ENCODE assay signal across 8 cellular contexts in genomic region chr20:19815553-19815991, GRCh38. TPM values are rescaled to one million over a fixed set of nuclear protein-coding genes. Genes with fewer than 3 reads are reported as not detected.
DNase-seq lines count a peak whose midpoint lies in the region; ATAC-seq and TF ChIP-seq lines count a peak whose summit lies in the region.

No MANE protein-coding gene starts in this region.

- H3K4me1 ChIP-seq in CD4-positive, CD25-positive, alpha-beta regulatory T cell (ENCODE audit: control insufficient read depth, insufficient read depth, low read length, poor library complexity, severe bottlenecking) = no peaks in the 10 kb centered on the region
- H3K4me1 ChIP-seq in endodermal cell (ENCODE audit: control insufficient read depth, insufficient read depth, low read length) (no peaks in the 10 kb centered on the region), HAP-1 (no peaks in the 10 kb centered on the region)

- peak; percentile 25 to 34 for ATAC-seq in CD4-positive, CD25-positive, alpha-beta regulatory T cell (ENCODE audit: low read depth in 2 of 2)
- ATAC-seq in naive B cell (ENCODE audit: low read depth in 2 of 2) (peak; percentile 97 to 99), HG02981 (IDR thresholded peaks at IDR 0.05; ENCODE audit: unreplicated experiment) (no peak)

- peaks cover 3% of the 10 kb centered on the region for H3K27me3 ChIP-seq in CD4-positive, CD25-positive, alpha-beta regulatory T cell (ENCODE audit: control insufficient read depth, insufficient read depth, low read length)
- H3K27me3 ChIP-seq in endodermal cell (ENCODE audit: control insufficient read depth, insufficient read depth, low read length, poor library complexity, severe bottlenecking) = no peaks in the 10 kb centered on the region
- no peaks in the 10 kb centered on the region for H3K27me3 ChIP-seq in HAP-1 (ENCODE audit: low read depth)

- WGBS in endodermal cell (ENCODE audit: insufficient coverage in 1 of 2, insufficient read length in 1 of 2), 2 experiments = 70 to 88% methylated on average over 6 to 8 of the region's 8 CpGs

- no peak overlapping the region for H3K9ac ChIP-seq in endodermal cell (ENCODE audit: extremely low read depth, low read length, poor library complexity, severe bottlenecking)

- no peak for DNase-seq in CD4-positive, CD25-positive, alpha-beta regulatory T cell
- DNase-seq in MV-4-11 (lab: John Stamatoyannopoulos, UW) (peak; percentile 52), endodermal cell (no peak), naive B cell (peak; percentile 62), NCI-H1417 treated with DMSO at 0.1 percent for 48 hours (lab: John Stamatoyannopoulos, UW) (no peak), HAP-1 (ENCODE audit: low spot score in 2 of 2) (no peak)
- DNase-seq in activated CD4-positive, CD25-positive, alpha-beta regulatory T cell (lab: John Stamatoyannopoulos, UW) = no peak

- no peak overlapping the region for H3K27ac ChIP-seq in CD4-positive, CD25-positive, alpha-beta regulatory T cell (ENCODE audit: insufficient read depth, low read length, poor library complexity, severe bottlenecking)
- no peak overlapping the region for H3K27ac ChIP-seq in endodermal cell (ENCODE audit: low read depth, low read length)

- H3K36me3 Mint-ChIP-seq in CD4-positive, CD25-positive, alpha-beta regulatory T cell = no peaks in the 10 kb centered on the region
- peaks cover 15% of the 10 kb centered on the region for H3K36me3 Mint-ChIP-seq in endodermal cell (ENCODE audit: low read depth)
- H3K36me3 Mint-ChIP-seq in naive B cell = no peaks in the 10 kb centered on the region

- no peaks in the 10 kb centered on the region for H3K36me3 ChIP-seq in CD4-positive, CD25-positive, alpha-beta regulatory T cell (ENCODE audit: control insufficient read depth, insufficient read depth, low read length)
- H3K36me3 ChIP-seq in endodermal cell (ENCODE audit: control insufficient read depth, insufficient read depth, low read length) (peaks cover 5% of the 10 kb centered on the region), HAP-1 (replicated peaks) (no peaks in the 10 kb centered on the region)

- in situ Hi-C loops in HAP-1 (cut with MboI; ENCODE audit: low sequenced_read_pairs) = no loop called here

- peaks cover 0 to 2% (median 0%) of the 10 kb centered on the region in 4 donors for H3K4me1 Mint-ChIP-seq in CD4-positive, CD25-positive, alpha-beta regulatory T cell
- H3K4me1 Mint-ChIP-seq in endodermal cell (peaks cover 6% of the 10 kb centered on the region), naive B cell (peaks cover 41 to 69% (median 54%) of the 10 kb centered on the region in 3 donors)

- no peaks in the 10 kb centered on the region for H3K9me3 ChIP-seq in CD4-positive, CD25-positive, alpha-beta regulatory T cell (ENCODE audit: control insufficient read depth in 2 of 2, low read length in 2 of 2)
- H3K9me3 ChIP-seq in endodermal cell (ENCODE audit: control insufficient read depth, low read length) (peaks cover 7% of the 10 kb centered on the region), HAP-1 (no peaks in the 10 kb centered on the region)

- no peak overlapping the region for H3K4me3 ChIP-seq in CD4-positive, CD25-positive, alpha-beta regulatory T cell (ENCODE audit: low read depth, low read length)
- no peak overlapping the region for H3K4me3 ChIP-seq in endodermal cell (ENCODE audit: low read length)
- H3K4me3 ChIP-seq in HAP-1 = no peak overlapping the region

- TF ChIP-seq CTCF in endodermal cell (conservative IDR thresholded peaks at IDR 0.05) = no peak

- H3K27ac Mint-ChIP-seq in CD4-positive, CD25-positive, alpha-beta regulatory T cell = no peak overlapping the region
- H3K27ac Mint-ChIP-seq in endodermal cell (peak overlapping the region; percentile 39), naive B cell (peak overlapping the region in 4 of 6 donors; percentile 39 to 90 (median 78))

- no peaks in the 10 kb centered on the region for H3K27me3 Mint-ChIP-seq in CD4-positive, CD25-positive, alpha-beta regulatory T cell
- H3K27me3 Mint-ChIP-seq in endodermal cell (ENCODE audit: insufficient read depth) = no peaks in the 10 kb centered on the region
- H3K27me3 Mint-ChIP-seq in naive B cell = no peaks in the 10 kb centered on the region

- H3K9me3 Mint-ChIP-seq in CD4-positive, CD25-positive, alpha-beta regulatory T cell = peaks cover 0 to 5% (median 0%) of the 10 kb centered on the region in 7 donors
- peaks cover 11% of the 10 kb centered on the region for H3K9me3 Mint-ChIP-seq in endodermal cell
- H3K9me3 Mint-ChIP-seq in naive B cell = peaks cover 0 to 4% (median 0%) of the 10 kb centered on the region in 7 donors

- no peak overlapping the region for H3K4me3 Mint-ChIP-seq in CD4-positive, CD25-positive, alpha-beta regulatory T cell
- H3K4me3 Mint-ChIP-seq in endodermal cell = no peak overlapping the region
- peak overlapping the region; percentile 36 to 86 (median 70) for H3K4me3 Mint-ChIP-seq in naive B cell

RNA-seq across cellular contexts. Expression of gene RIN2, which starts 57.5 kb away (rescaled TPM):
- total RNA-seq in CD4-positive, CD25-positive, alpha-beta regulatory T cell = 0.57 TPM
- not detected for polyA plus RNA-seq in CD4-positive, CD25-positive, alpha-beta regulatory T cell
- total RNA-seq in endodermal cell = 10 to 100 TPM; 17.0 to 19.6 TPM
- 15.3 TPM for polyA plus RNA-seq in endodermal cell (2013, experiment 1 of 2)
- 15.4 TPM for polyA plus RNA-seq in endodermal cell (2013, experiment 2 of 2)
- not detected for polyA plus RNA-seq in naive B cell (ENCODE audit: low read depth in 6 of 6)

Comparison
In these comparisons a context has a peak if more than half of its experiments do, and no peak if none do; other contexts are left out.
1. DNase-seq: peak in MV-4-11 (single experiment) and naive B cell (single experiment); none in CD4-positive, CD25-positive, alpha-beta regulatory T cell (0 of 3), endodermal cell (single experiment), NCI-H1417 treated with DMSO at 0.1 percent for 48 hours (single experiment), HAP-1 (0 of 2) and activated CD4-positive, CD25-positive, alpha-beta regulatory T cell (0 of 4).
2. H3K27ac Mint-ChIP-seq: peak in endodermal cell (single experiment) and naive B cell (4 of 6); none in CD4-positive, CD25-positive, alpha-beta regulatory T cell (0 of 3).
3. H3K4me3 Mint-ChIP-seq: peak in naive B cell (8 of 8); none in CD4-positive, CD25-positive, alpha-beta regulatory T cell (0 of 4) and endodermal cell (single experiment).
4. RNA of gene RIN2, which starts 57.5 kb away (total RNA-seq): 17.0 to 19.6 TPM in endodermal cell; 0.57 TPM in CD4-positive, CD25-positive, alpha-beta regulatory T cell (single experiment); every median in the first group is over 10 times any median in the second.